22 cellular contexts compared by ENCODE assay signal in the genomic region with DNA sequence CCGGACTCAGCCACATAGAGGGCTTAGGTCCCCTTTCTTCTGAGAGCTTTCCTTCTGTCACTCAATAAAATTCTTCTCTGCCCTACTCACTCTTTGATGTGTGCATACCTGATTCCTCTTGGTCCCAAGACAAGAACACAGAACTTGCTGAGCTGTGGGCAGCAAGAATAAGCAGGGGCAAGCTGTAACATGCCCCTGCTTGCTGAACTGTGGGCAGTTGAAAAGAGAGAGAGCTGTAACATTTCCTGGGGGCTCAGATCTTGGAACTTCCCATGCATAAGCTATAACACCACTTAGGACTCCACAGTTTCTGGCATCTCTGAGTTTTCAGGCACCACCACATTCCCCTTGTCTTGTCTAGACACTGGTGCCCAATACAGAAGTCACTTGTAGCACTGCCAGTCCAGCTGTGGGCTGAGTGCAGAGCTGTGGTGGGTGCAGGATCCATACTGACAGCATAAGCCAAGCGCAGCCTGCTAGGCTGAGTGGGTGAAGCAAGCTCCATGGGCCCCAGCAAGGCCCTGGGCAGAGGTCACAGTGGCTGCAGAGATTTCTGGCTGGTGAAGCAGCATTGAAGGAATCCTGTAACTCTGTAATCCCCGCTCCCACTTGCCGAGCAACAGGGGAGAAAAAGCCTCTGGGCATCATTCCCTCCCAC.
DNase-seq lines count a peak whose midpoint lies in the region; ATAC-seq, FAIRE-seq and TF ChIP-seq lines count a peak whose summit lies in the region.
"Had no signal": no experiment of that assay in that cellular context is flagged by ENCODE, and none has a peak within 500 bp of the region (broad histone marks: within the 10 kb centered on the region; RNA-seq: fewer than 3 reads in every experiment).

No MANE protein-coding gene starts in this region.

- no peaks in the 10 kb centered on the region for H3K79me1 ChIP-seq in neuronal stem cell (ENCODE audit: low read depth, low read length)

- H3K36me3 ChIP-seq in HCT116 (ENCODE audit: control insufficient read depth in 1 of 2, insufficient read depth in 2 of 2, low read length in 2 of 2) (no peaks in the 10 kb centered on the region), astrocyte (ENCODE audit: insufficient read depth, low read length) (no peaks in the 10 kb centered on the region), neuronal stem cell (replicated peaks in 1 of 2; ENCODE audit: control insufficient read depth in 2 of 2, insufficient read depth in 2 of 2, low read length in 2 of 2) (no peaks in the 10 kb centered on the region)
- H3K36me3 ChIP-seq: SJSA1 had no signal

- TF ChIP-seq CTCF in HCT116 (IDR thresholded peaks at IDR 0.05 in 2 of 3, conservative IDR thresholded peaks at IDR 0.05 in 1 of 3; ENCODE audit: borderline replicate concordance in 1 of 3, insufficient read depth in 1 of 3, low read depth in 2 of 3, low read length in 2 of 3) (no peak), astrocyte (IDR thresholded peaks at IDR 0.05; ENCODE audit: insufficient read depth, low read depth, low read length) (no peak), foreskin keratinocyte (conservative IDR thresholded peaks at IDR 0.05) (no peak)

- WGBS in neuronal stem cell (ENCODE audit: extremely low coverage in 2 of 2, insufficient read length in 2 of 2, insufficient replicate concordance in 1 of 2), 2 donors: no CpG with 5 or more reads among the region's 4 CpGs

- no peaks in the 10 kb centered on the region for H3K27me3 Mint-ChIP-seq in astrocyte (ENCODE audit: low read depth, unreplicated experiment)

- H3K27ac ChIP-seq in HCT116 (ENCODE audit: low read depth, low read length) (peak overlapping the region; percentile 25; the same call in 1 of the 2 replicates), astrocyte (ENCODE audit: low read depth, low read length) (no peak overlapping the region), foreskin keratinocyte (no peak overlapping the region), neuronal stem cell (replicated peaks; ENCODE audit: low read length) (no peak overlapping the region)
- H3K27ac ChIP-seq: RWPE1, SJSA1 had no signal

- H2BK12ac ChIP-seq in neuronal stem cell (ENCODE audit: low read length): no peak overlapping the region

- POLR2A ChIA-PET in HCT116 (lab: Charles Lee): no interaction called here

- H3K27ac Mint-ChIP-seq in astrocyte (ENCODE audit: unreplicated experiment): peak overlapping the region; percentile 71
- H3K27ac Mint-ChIP-seq: CD14-positive monocyte had no signal

- RAD21 ChIA-PET in HCT116 (lab: Charles Lee; ENCODE audit: low non-redundant PET in 1 of 2, low total read pairs in 2 of 2, uncharacterized antibody in 2 of 2, unreplicated experiment in 2 of 2): no interaction called here

- H3K4me2 ChIP-seq in HCT116 (ENCODE audit: low read length) (peak overlapping the region; percentile 8), astrocyte (ENCODE audit: low read length) (no peak overlapping the region), neuronal stem cell (ENCODE audit: insufficient read depth, low read length, poor library complexity, severe bottlenecking) (no peak overlapping the region)

- H2AK5ac ChIP-seq in neuronal stem cell (ENCODE audit: low read depth, low read length): no peak overlapping the region

- no peak overlapping the region for H4K8ac ChIP-seq in neuronal stem cell (ENCODE audit: low read depth, low read length)

- H3K9me3 Mint-ChIP-seq in astrocyte (ENCODE audit: unreplicated experiment): no peaks in the 10 kb centered on the region

- H3K36me3 Mint-ChIP-seq in astrocyte (ENCODE audit: low read depth, unreplicated experiment): no peaks in the 10 kb centered on the region
- H3K36me3 Mint-ChIP-seq: CD14-positive monocyte had no signal

- H3K9me3 ChIP-seq in HCT116 (ENCODE audit: control insufficient read depth in 1 of 2, insufficient read depth in 1 of 2, low read depth in 1 of 2, low read length in 2 of 2): no peaks in the 10 kb centered on the region
- H3K9me3 ChIP-seq in astrocyte (ENCODE audit: insufficient read depth, low read depth, low read length): no peaks in the 10 kb centered on the region
- no peaks in the 10 kb centered on the region for H3K9me3 ChIP-seq in neuronal stem cell (replicated peaks in 1 of 2; ENCODE audit: control insufficient read depth in 2 of 2, insufficient read depth in 1 of 2, low read depth in 1 of 2, low read length in 2 of 2)
- H3K9me3 ChIP-seq: SJSA1 had no signal

- no peak overlapping the region for H2BK5ac ChIP-seq in neuronal stem cell (ENCODE audit: low read length)

- H2AFZ ChIP-seq in HCT116 (ENCODE audit: low read depth, low read length, poor library complexity, severe bottlenecking) (no peak overlapping the region), astrocyte (ENCODE audit: low read depth, low read length) (no peak overlapping the region), neuronal stem cell (ENCODE audit: low read length) (peak overlapping the region; percentile 80)

- no peak for DNase-seq in HCT116 (ENCODE audit: low read depth, low spot score)
- DNase-seq in astrocyte (ENCODE audit: low read depth): no peak
- peak; percentile 40 to 64 for DNase-seq in foreskin keratinocyte
- no peak for DNase-seq in neuronal stem cell (ENCODE audit: low spot score)
- DNase-seq in T1000 (lab: John Stamatoyannopoulos, UW): no peak
- DNase-seq in NCI-H1092 (lab: John Stamatoyannopoulos, UW): no peak
- no peak for DNase-seq in A172 (ENCODE audit: low spot score)
- DNase-seq: COR-L47, DMS153, MV-4-11, NCI-H1436, NCI-H2029, NCI-H2171 treated with DMSO at 0.1 percent for 48 hours, NCI-H446 treated with DMSO at 0.1 percent for 48 hours, NCI-H774, PC-3 had no signal

- H3K27me3 ChIP-seq in HCT116 (ENCODE audit: insufficient read depth, low read length): no peaks in the 10 kb centered on the region
- no peaks in the 10 kb centered on the region for H3K27me3 ChIP-seq in astrocyte (ENCODE audit: insufficient read depth, low read length)
- no peaks in the 10 kb centered on the region for H3K27me3 ChIP-seq in foreskin keratinocyte
- no peaks in the 10 kb centered on the region for H3K27me3 ChIP-seq in neuronal stem cell (ENCODE audit: control insufficient read depth in 3 of 3, insufficient read depth in 3 of 3, low read depth in 1 of 3, low read length in 3 of 3)
- H3K27me3 ChIP-seq: SJSA1 had no signal

- peaks cover 16% of the 10 kb centered on the region for H3K4me1 Mint-ChIP-seq in astrocyte (ENCODE audit: low read depth, unreplicated experiment)
- H3K4me1 Mint-ChIP-seq: CD14-positive monocyte had no signal

- H3K23ac ChIP-seq in neuronal stem cell (ENCODE audit: low read depth, low read length, poor library complexity): no peak overlapping the region

- BruUV-seq in HCT116 (replicated peaks; lab: Mats Ljungman, UMichigan): no TSS peak

- H4K91ac ChIP-seq in neuronal stem cell (ENCODE audit: low read depth, low read length, poor library complexity): no peak overlapping the region

- H3K4me3 Mint-ChIP-seq in astrocyte (ENCODE audit: unreplicated experiment): no peak overlapping the region
- H3K4me3 Mint-ChIP-seq: CD14-positive monocyte had no signal

- TF ChIP-seq RAD21 in HCT116 (IDR thresholded peaks at IDR 0.05; ENCODE audit: low read depth): no peak

- no peak overlapping the region for H2BK120ac ChIP-seq in neuronal stem cell (ENCODE audit: low read depth, low read length)

- no peaks in the 10 kb centered on the region for H3K9me2 ChIP-seq in HCT116 (ENCODE audit: insufficient read depth)

- H3K14ac ChIP-seq in neuronal stem cell (ENCODE audit: low read length): no peak overlapping the region

- CTCF ChIA-PET in HCT116 (lab: Charles Lee): no interaction called here

- no peak overlapping the region for H2BK15ac ChIP-seq in neuronal stem cell (ENCODE audit: low read length)

- ATAC-seq in HCT116 (peak; percentile 58), foreskin keratinocyte (no peak), GM18498 (IDR thresholded peaks at IDR 0.05; ENCODE audit: unreplicated experiment) (no peak)
- ATAC-seq: PC-3 had no signal

- H3K4me3 ChIP-seq in HCT116 (replicated peaks in 1 of 2; ENCODE audit: low read depth in 1 of 2, low read length in 2 of 2): no peak overlapping the region
- no peak overlapping the region for H3K4me3 ChIP-seq in astrocyte (ENCODE audit: insufficient read depth, low read depth, low read length)
- H3K4me3 ChIP-seq in neuronal stem cell (ENCODE audit: low read length in 2 of 2): no peak overlapping the region
- H3K4me3 ChIP-seq: SJSA1 had no signal

- no peak overlapping the region for H3K4ac ChIP-seq in neuronal stem cell (ENCODE audit: low read length)

- no peak overlapping the region for H3K9ac ChIP-seq in HCT116 (ENCODE audit: low read length)
- H3K9ac ChIP-seq in astrocyte (ENCODE audit: low read length): no peak overlapping the region
- H3K9ac ChIP-seq in neuronal stem cell (ENCODE audit: low read depth, low read length, poor library complexity): no peak overlapping the region

- TF ChIP-seq POLR2A in HCT116 (IDR thresholded peaks at IDR 0.05; ENCODE audit: borderline replicate concordance, extremely low read depth, insufficient read depth, insufficient read length): no peak

- H4K20me1 ChIP-seq in HCT116 (ENCODE audit: insufficient read depth) (no peaks in the 10 kb centered on the region; the same call in 1 of the 2 replicates), astrocyte (ENCODE audit: insufficient read depth, low read length) (no peaks in the 10 kb centered on the region)

- intact Hi-C loops in HCT116 (cut with micrococcal nuclease): no loop called here

- no peak overlapping the region for H3K18ac ChIP-seq in neuronal stem cell (ENCODE audit: low read length)

- FAIRE-seq in astrocyte (lab: Jason Lieb, UNC): no peak
- FAIRE-seq: GM19239, H54 had no signal

- H3K4me1 ChIP-seq in HCT116 (ENCODE audit: control insufficient read depth in 1 of 2, insufficient read depth in 2 of 2, low read length in 2 of 2): peaks cover 0 to 7% of the 10 kb centered on the region in 2 experiments; a peak in 2 of 4 replicates
- H3K4me1 ChIP-seq in astrocyte (ENCODE audit: insufficient read depth, low read length): no peaks in the 10 kb centered on the region
- H3K4me1 ChIP-seq in foreskin keratinocyte: no peaks in the 10 kb centered on the region
- H3K4me1 ChIP-seq in neuronal stem cell (ENCODE audit: control insufficient read depth in 2 of 2, insufficient read depth in 1 of 2, low read depth in 1 of 2, low read length in 2 of 2): peaks cover 3 to 7% of the 10 kb centered on the region in 2 donors
- H3K4me1 ChIP-seq: SJSA1 had no signal

- H3K79me2 ChIP-seq in HCT116 (ENCODE audit: insufficient read depth, low read length): no peaks in the 10 kb centered on the region
- H3K79me2 ChIP-seq in astrocyte (ENCODE audit: insufficient read depth, low read length): no peaks in the 10 kb centered on the region

TF ChIP-seq in HCT116, 20 proteins besides CTCF, POLR2A, EP300 and RAD21:
- TF ChIP-seq JUND (IDR thresholded peaks at IDR 0.05) (no peak), FOSL1 (IDR thresholded peaks at IDR 0.05; ENCODE audit: low read depth) (no peak), CEBPB (IDR thresholded peaks at IDR 0.05; ENCODE audit: low read depth) (no peak), EGR1 (IDR thresholded peaks at IDR 0.05; ENCODE audit: low read depth) (no peak)
TF ChIP-seq in HCT116: peak in this region for 0.

Comparison
In these comparisons a context has a peak if more than half of its experiments do, and no peak if none do; other contexts are left out.
1. DNase-seq: peak in foreskin keratinocyte (2 of 2); none in HCT116 (single experiment), astrocyte (single experiment), neuronal stem cell (single experiment), T1000 (single experiment), NCI-H1092 (single experiment) and A172 (single experiment).